Comparison of ENCODE assay signal across 16 cellular contexts in the genomic region with DNA sequence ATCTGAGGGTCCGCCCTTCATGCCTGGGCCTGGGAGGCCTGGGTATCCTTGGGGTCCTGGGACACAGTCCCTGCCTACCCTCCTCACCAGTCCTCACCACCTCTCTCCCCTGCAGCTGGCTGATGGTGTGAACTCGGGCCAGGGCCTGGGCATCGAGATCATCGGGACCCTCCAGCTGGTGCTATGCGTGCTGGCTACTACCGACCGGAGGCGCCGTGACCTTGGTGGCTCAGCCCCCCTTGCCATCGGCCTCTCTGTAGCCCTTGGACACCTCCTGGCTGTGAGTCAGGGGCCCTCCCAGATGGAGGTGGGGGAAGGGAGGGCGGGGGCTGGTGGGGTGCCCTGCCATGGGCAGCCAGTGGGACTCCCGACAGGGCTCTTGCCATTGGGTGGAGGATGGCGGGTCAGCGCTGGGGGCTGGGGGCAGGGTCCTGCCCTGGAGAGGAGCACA. TPM values are rescaled to one million over a fixed set of nuclear protein-coding genes. Genes with fewer than 3 reads are reported as not detected.
DNase-seq lines count a peak whose midpoint lies in the region; ATAC-seq, FAIRE-seq and TF ChIP-seq lines count a peak whose summit lies in the region.
"Had no signal": no experiment of that assay in that cellular context is flagged by ENCODE, and none has a peak within 500 bp of the region (broad histone marks: within the 10 kb centered on the region; RNA-seq: fewer than 3 reads in every experiment).

No MANE protein-coding gene starts in this region.

- POLR2A ChIA-PET in A673 (lab: Charles Lee; ENCODE audit: low non-redundant PET) = no interaction called here

- BruUV-seq in A673 (replicated peaks; lab: Mats Ljungman, UMichigan) = no TSS peak

- H3K27ac Mint-ChIP-seq in stimulated activated naive CD8-positive, alpha-beta T cell treated with anti-CD3 and anti-CD28 coated beads, Interleukin-15, amount 100 ng/mL, for 72 hours = no peak overlapping the region
- H3K27ac Mint-ChIP-seq: activated T-helper 17 cell treated with anti-CD3 and anti-CD28 coated beads, Interleukin-2, amount 50 U/mL, for 72 hours had no signal

- CTCF ChIA-PET in A673 (lab: Charles Lee) = no interaction called here

- H3K36me3 ChIP-seq in left ventricle myocardium inferior (peaks cover 49% of the 10 kb centered on the region), pancreas (peaks cover 0 to 36% (median 30%) of the 10 kb centered on the region in 3 donors), A673 (ENCODE audit: insufficient read depth, low read length, poor library complexity, severe bottlenecking) (no peaks in the 10 kb centered on the region)

- H3K27me3 Mint-ChIP-seq in stimulated activated naive CD8-positive, alpha-beta T cell treated with anti-CD3 and anti-CD28 coated beads, Interleukin-15, amount 100 ng/mL, for 72 hours = no peaks in the 10 kb centered on the region
- H3K27me3 Mint-ChIP-seq: activated T-helper 17 cell treated with anti-CD3 and anti-CD28 coated beads, Interleukin-2, amount 50 U/mL, for 72 hours; central memory CD8-positive, alpha-beta T cell had no signal

- no peaks in the 10 kb centered on the region for H3K27me3 ChIP-seq in left ventricle myocardium inferior (ENCODE audit: low read depth)
- H3K27me3 ChIP-seq in pancreas = no peaks in the 10 kb centered on the region
- H3K27me3 ChIP-seq in A673 (replicated peaks; ENCODE audit: insufficient read depth, low read depth, low read length, poor library complexity) = no peaks in the 10 kb centered on the region

- TF ChIP-seq CTCF in left ventricle myocardium inferior (IDR thresholded peaks at IDR 0.05; ENCODE audit: borderline replicate concordance) = no peak
- TF ChIP-seq CTCF in pancreas (IDR thresholded peaks at IDR 0.05) = no peak
- TF ChIP-seq CTCF in A673 (conservative IDR thresholded peaks at IDR 0.05; ENCODE audit: low read depth, low read length) = no peak

- intact Hi-C loops in left ventricle myocardium inferior (cut with micrococcal nuclease) (no loop called here), pancreas (cut with DNase I) (no loop called here), A673 (cut with micrococcal nuclease; ENCODE audit: unreplicated experiment) (no loop called here)

- ATAC-seq in stimulated activated naive CD8-positive, alpha-beta T cell treated with anti-CD3 and anti-CD28 coated beads, Interleukin-15, amount 100 ng/mL, for 72 hours = peak; percentile 10
- ATAC-seq in stimulated activated naive CD8-positive, alpha-beta T cell treated with anti-CD3 and anti-CD28 coated beads, Interleukin-15, Interleukin-2, amounts not matched to agents 100 U/mL and 50 U/mL, for 24 hours = no peak
- ATAC-seq in pancreas (no peak), HG02870 (IDR thresholded peaks at IDR 0.05; ENCODE audit: unreplicated experiment) (no peak)
- ATAC-seq: activated T-helper 17 cell treated with anti-CD3 and anti-CD28 coated beads, Interleukin-2, amount 50 U/mL, for 72 hours had no signal

- H3K27ac ChIP-seq in left ventricle myocardium inferior (replicated peaks) (peak overlapping the region; percentile 92), pancreas (peak overlapping the region in 2 of 4 donors; percentile 36 to 58), A673 (ENCODE audit: low read depth, low read length, poor library complexity, severe bottlenecking) (no peak overlapping the region)

- peak overlapping the region; percentile 70 for H3K4me3 ChIP-seq in left ventricle myocardium inferior
- H3K4me3 ChIP-seq in pancreas = no peak overlapping the region
- no peak overlapping the region for H3K4me3 ChIP-seq in A673 (ENCODE audit: low read depth, low read length, poor library complexity, severe bottlenecking)

- H3K9me3 ChIP-seq in left ventricle myocardium inferior (replicated peaks) (peaks cover 3% of the 10 kb centered on the region), pancreas (no peaks in the 10 kb centered on the region), A673 (ENCODE audit: low read depth, low read length, poor library complexity, severe bottlenecking) (no peaks in the 10 kb centered on the region)

- H3K9me3 Mint-ChIP-seq in stimulated activated naive CD8-positive, alpha-beta T cell treated with anti-CD3 and anti-CD28 coated beads, Interleukin-15, amount 100 ng/mL, for 72 hours = peaks cover 0 to 7% of the 10 kb centered on the region in 2 donors
- H3K9me3 Mint-ChIP-seq: activated T-helper 17 cell treated with anti-CD3 and anti-CD28 coated beads, Interleukin-2, amount 50 U/mL, for 72 hours; central memory CD8-positive, alpha-beta T cell had no signal

- DNase-seq in stimulated activated naive CD8-positive, alpha-beta T cell treated with anti-CD3 and anti-CD28 coated beads, Interleukin-15, amount 100 ng/mL, for 72 hours = peak in 1 of 2 donors; percentile 6
- no peak for DNase-seq in stimulated activated naive CD8-positive, alpha-beta T cell treated with anti-CD3 and anti-CD28 coated beads, Interleukin-15, Interleukin-2, amounts not matched to agents 100 U/mL and 50 U/mL, for 24 hours
- DNase-seq in left ventricle myocardium inferior (peak; percentile 11), pancreas (peak in 5 of 6 donors; percentile 7 to 76 (median 17)), HuH-7.5 (ENCODE audit: low spot score) (no peak), A673 (ENCODE audit: low spot score) (no peak), SKM-1 (lab: John Stamatoyannopoulos, UW; ENCODE audit: unreplicated experiment) (no peak)
- DNase-seq: NCI-H146; SIG-M5; stimulated activated CD8-positive, alpha-beta memory T cell treated with anti-CD3 and anti-CD28 coated beads, Interleukin-4, amount 100 ng/mL, for 48 hours had no signal

- WGBS in pancreas, 2 donors = 89% methylated on average over 12 to 14 of the region's 14 CpGs

- no peaks in the 10 kb centered on the region for H3K4me1 Mint-ChIP-seq in stimulated activated naive CD8-positive, alpha-beta T cell treated with anti-CD3 and anti-CD28 coated beads, Interleukin-15, amount 100 ng/mL, for 72 hours
- H3K4me1 Mint-ChIP-seq: activated T-helper 17 cell treated with anti-CD3 and anti-CD28 coated beads, Interleukin-2, amount 50 U/mL, for 72 hours; central memory CD8-positive, alpha-beta T cell had no signal

- H3K4me1 ChIP-seq in left ventricle myocardium inferior = peaks cover 93% of the 10 kb centered on the region
- peaks cover 0 to 8% (median 4%) of the 10 kb centered on the region in 3 donors for H3K4me1 ChIP-seq in pancreas
- H3K4me1 ChIP-seq in A673 (ENCODE audit: insufficient read depth, low read length, poor library complexity, severe bottlenecking) = no peaks in the 10 kb centered on the region

- FAIRE-seq in pancreas (lab: Jason Lieb, UNC) = no peak

- no peak overlapping the region for H3K4me3 Mint-ChIP-seq in stimulated activated naive CD8-positive, alpha-beta T cell treated with anti-CD3 and anti-CD28 coated beads, Interleukin-15, amount 100 ng/mL, for 72 hours
- H3K4me3 Mint-ChIP-seq: activated T-helper 17 cell treated with anti-CD3 and anti-CD28 coated beads, Interleukin-2, amount 50 U/mL, for 72 hours; central memory CD8-positive, alpha-beta T cell had no signal

RNA-seq across cellular contexts. Expression of gene AQP1, which starts 10.3 kb away (rescaled TPM):
- total RNA-seq in left ventricle myocardium inferior (253 TPM), pancreas (100 to 1,000 TPM; 146 to 273 (median 196) TPM), A673 (2021) (0.37 and 0.49 TPM in 2 replicates)
- 100 to 1,000 TPM; 301 to 450 TPM for polyA plus RNA-seq in pancreas

RNA-seq across cellular contexts. Expression of gene GHRHR, which starts 41.8 kb away (rescaled TPM):
- total RNA-seq in left ventricle myocardium inferior (not detected), pancreas (under 1 TPM in 1 of 6 donors, not detected in 5; 0.55 TPM), A673 (2021) (not detected in 2 replicates)
- under 1 TPM; 0.34 to 0.47 TPM for polyA plus RNA-seq in pancreas
- total RNA-seq: activated T-helper 17 cell treated with anti-CD3 and anti-CD28 coated beads, Interleukin-2, amount 50 U/mL, for 72 hours; Daoy had no signal
- polyA plus RNA-seq: BJ, neural cell had no signal

Comparison
In these comparisons a context has a peak if more than half of its experiments do, and no peak if none do; other contexts are left out.
1. DNase-seq: peak in left ventricle myocardium inferior (single experiment) and pancreas (5 of 6); none in stimulated activated naive CD8-positive, alpha-beta T cell treated with anti-CD3 and anti-CD28 coated beads, Interleukin-15, Interleukin-2, amounts not matched to agents 100 U/mL and 50 U/mL, for 24 hours (single experiment), HuH-7.5 (single experiment), A673 (single experiment) and SKM-1 (single experiment).
2. RNA of gene AQP1, which starts 10.3 kb away (total RNA-seq): 253 TPM in left ventricle myocardium inferior (single experiment) and 146 to 273 TPM in pancreas; 0.37 to 0.49 TPM in A673; every median in the first group is over 10 times any median in the second.